8 cellular contexts compared by ENCODE assay signal in genomic region chr4:3047464-3048286, GRCh38. TPM values are rescaled to one million over a fixed set of nuclear protein-coding genes. Genes with fewer than 3 reads are reported as not detected.
DNase-seq lines count a peak whose midpoint lies in the region; ATAC-seq and TF ChIP-seq lines count a peak whose summit lies in the region.

No MANE protein-coding gene starts in this region.

- H3K9me3 ChIP-seq in H9 (ENCODE audit: control insufficient read depth, low read depth, low read length): no peaks in the 10 kb centered on the region

- H4K8ac ChIP-seq in H9 (replicated peaks; ENCODE audit: insufficient read length, low read depth, low read length): no peak overlapping the region

- CTCF ChIA-PET in activated B cell treated with CpG ODN at 0.5 μM for 24 hours (lab: Charles Lee): interaction anchor here (1.0 to 3.4 kb wide), 2 partner anchors 35 to 59 kb away, joined by 3 to 28 read pairs; no protein-coding TSS in a partner anchor

- intact Hi-C loops in activated B cell treated with CpG ODN at 0.5 μM for 24 hours (cut with micrococcal nuclease): loop anchor here (1.0 to 10.0 kb wide), 10 partner anchors 27 to 579 kb away; partner anchors contain the start of genes FAM193A, HTT, HTT-AS and RGS12

- H3K18ac ChIP-seq in H9 (ENCODE audit: insufficient read length, low read depth, low read length): no peak overlapping the region

- POLR2A ChIA-PET in activated B cell treated with CpG ODN at 0.5 μM for 24 hours (lab: Charles Lee): interaction anchor here (0.7 to 4.2 kb wide), 6 partner anchors 10 to 60 kb away, joined by 3 to 17 read pairs (median 6); partner anchors contain the start of genes HTT and HTT-AS

- H3K14ac ChIP-seq in H9 (ENCODE audit: insufficient read depth, low read length): no peak overlapping the region

- no peaks in the 10 kb centered on the region for H3K27me3 ChIP-seq in H9 (ENCODE audit: insufficient read depth, low read length)

- no peak overlapping the region for H3K56ac ChIP-seq in H9 (ENCODE audit: insufficient read length, low read depth, low read length)

- no peak overlapping the region for H2BK20ac ChIP-seq in H9 (ENCODE audit: low read depth, low read length, poor library complexity, severe bottlenecking)

- H3K4me2 ChIP-seq in H9 (ENCODE audit: insufficient read depth, insufficient read length, low read length): no peak overlapping the region

- H3K27ac Mint-ChIP-seq in H9: no peak overlapping the region
- peak overlapping the region; percentile 95 for H3K27ac Mint-ChIP-seq in activated B cell treated with CpG ODN at 0.5 μM for 24 hours

- H3K79me1 ChIP-seq in H9 (ENCODE audit: insufficient read depth, low read depth, low read length, poor library complexity, severe bottlenecking): no peaks in the 10 kb centered on the region

- H3K4me1 ChIP-seq in H9 (ENCODE audit: insufficient read depth, low read length): no peaks in the 10 kb centered on the region; the same call in 1 of the 2 replicates

- no peak overlapping the region for H4K5ac ChIP-seq in H9 (ENCODE audit: insufficient read length, low read depth, low read length)

- no peak overlapping the region for H3T11ph ChIP-seq in H9 (ENCODE audit: low read length)

- H3K4me1 Mint-ChIP-seq in H9 (peaks cover 13 to 19% of the 10 kb centered on the region in 2 experiments), activated B cell treated with CpG ODN at 0.5 μM for 24 hours (peaks cover 52% of the 10 kb centered on the region)

- H4K91ac ChIP-seq in H9 (ENCODE audit: insufficient read length, low read depth, low read length): no peak overlapping the region

- H3K23ac ChIP-seq in H9 (ENCODE audit: insufficient read length, low read depth, low read length): no peak overlapping the region

- no peak overlapping the region for H2BK15ac ChIP-seq in H9 (ENCODE audit: low read depth, low read length)

- no peaks in the 10 kb centered on the region for H3K79me2 ChIP-seq in H9 (ENCODE audit: insufficient read depth, low read length)

- H4K20me1 ChIP-seq in H9 (ENCODE audit: control insufficient read depth, insufficient read depth, insufficient read length): no peaks in the 10 kb centered on the region

- H2BK120ac ChIP-seq in H9 (ENCODE audit: low read depth, low read length, poor library complexity, severe bottlenecking): no peak overlapping the region

- H2BK12ac ChIP-seq in H9 (ENCODE audit: insufficient read length, low read depth, low read length): no peak overlapping the region

- H3K23me2 ChIP-seq in H9 (ENCODE audit: insufficient read length, low read depth, low read length, poor library complexity, severe bottlenecking): no peaks in the 10 kb centered on the region

- no peak overlapping the region for H3K9ac ChIP-seq in H9 (ENCODE audit: extremely low read depth, insufficient read length, low read length)

- no peaks in the 10 kb centered on the region; a peak in 1 of 7 replicates for H3K36me3 Mint-ChIP-seq in H9 (ENCODE audit: insufficient read depth in 1 of 3, low read depth in 3 of 3)
- peaks cover 5% of the 10 kb centered on the region for H3K36me3 Mint-ChIP-seq in activated B cell treated with CpG ODN at 0.5 μM for 24 hours (ENCODE audit: low read depth)

- H3K27ac ChIP-seq in H9 (ENCODE audit: insufficient read length, low read depth, low read length): no peak overlapping the region

- TF ChIP-seq CTCF in GM12874 (IDR thresholded peaks at IDR 0.05; ENCODE audit: insufficient read depth, low read depth, low read length) (peak; percentile 71), H9 (conservative IDR thresholded peaks at IDR 0.05) (peak; percentile 89), activated B cell treated with CpG ODN at 0.5 μM for 24 hours (IDR thresholded peaks at IDR 0.05) (no peak)

- H2AK5ac ChIP-seq in H9 (ENCODE audit: insufficient read length, low read length): no peak overlapping the region

- WGBS in H9 (ENCODE audit: extremely low coverage, insufficient read length, low lambda C conversion rate): no CpG with 5 or more reads among the region's 20 CpGs

- H3K27me3 Mint-ChIP-seq in H9 (ENCODE audit: low read depth): no peaks in the 10 kb centered on the region
- H3K27me3 Mint-ChIP-seq in activated B cell treated with CpG ODN at 0.5 μM for 24 hours: no peaks in the 10 kb centered on the region

- H3K4me3 Mint-ChIP-seq in H9: no peak overlapping the region
- peak overlapping the region; percentile 47 for H3K4me3 Mint-ChIP-seq in activated B cell treated with CpG ODN at 0.5 μM for 24 hours

- peak; percentile 92 for ATAC-seq in activated B cell treated with CpG ODN at 0.5 μM for 24 hours (ENCODE audit: low read depth)
- peak; percentile 91 for ATAC-seq in left lobe of liver

- H2AFZ ChIP-seq in H9 (ENCODE audit: low read length): no peak overlapping the region

- H3K9me3 Mint-ChIP-seq in H9 (peaks cover 2 to 4% of the 10 kb centered on the region in 2 experiments; a peak in 4 of 5 replicates), activated B cell treated with CpG ODN at 0.5 μM for 24 hours (peaks cover 4% of the 10 kb centered on the region)

- DNase-seq in H9 (peak; percentile 86), NAMALWA (ENCODE audit: low spot score) (peak; percentile 85), activated B cell treated with CpG ODN at 0.5 μM for 24 hours (peak; percentile 75), left lobe of liver (ENCODE audit: low spot score) (peak; percentile 71), DMS114 treated with DMSO at 0.1 percent for 48 hours (lab: John Stamatoyannopoulos, UW; ENCODE audit: unreplicated experiment) (no peak)
- peak; percentile 80 for DNase-seq in central memory CD4-positive, alpha-beta T cell
- peak; percentile 63 to 74 for DNase-seq in stimulated activated CD4-positive, alpha-beta T cell treated with anti-CD3 and anti-CD28 coated beads, Interleukin-4, amount 100 ng/mL, for 48 hours (ENCODE audit: low read depth in 2 of 2)

- no peak overlapping the region for H3K4ac ChIP-seq in H9 (ENCODE audit: low read depth, low read length)

- no peak overlapping the region for H2BK5ac ChIP-seq in H9 (ENCODE audit: insufficient read length, low read length)

RNA-seq across cellular contexts. Expression of gene HTT-AS, which starts 26.7 kb away (rescaled TPM):
- not detected in 2 replicates for total RNA-seq in H9 (2021)
- not detected in 2 replicates for total RNA-seq in activated B cell treated with CpG ODN at 0.5 μM for 24 hours
- not detected for total RNA-seq in left lobe of liver

RNA-seq across cellular contexts. Expression of gene HTT, which starts 26.8 kb away (rescaled TPM):
- total RNA-seq in H9 (2021): 60.9 and 64.4 TPM in 2 replicates
- total RNA-seq in activated B cell treated with CpG ODN at 0.5 μM for 24 hours: 239 and 242 TPM in 2 replicates
- 25.1 TPM for total RNA-seq in left lobe of liver
